1 cellular context compared by ENCODE assay signal in the genomic region with DNA sequence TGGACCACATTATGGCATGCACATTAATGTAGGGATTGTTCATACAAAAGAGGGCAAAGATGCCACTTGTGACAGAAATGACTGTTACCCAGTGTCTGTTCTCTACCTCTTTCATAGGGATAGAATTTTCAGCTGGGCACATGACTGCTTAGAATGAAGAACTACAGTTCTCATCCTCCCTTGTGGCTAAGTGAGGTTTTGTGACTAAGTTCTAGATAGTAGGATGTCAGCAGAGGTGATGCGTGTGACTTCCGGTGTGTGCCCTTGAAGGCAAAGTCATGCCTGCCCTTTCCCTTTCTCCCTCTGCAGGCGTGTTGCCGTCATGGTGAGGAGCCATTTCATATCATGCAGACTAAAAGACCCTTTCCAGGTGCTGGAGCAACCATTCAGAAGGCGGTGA.
TF ChIP-seq lines count a peak whose summit lies in the region.

No MANE protein-coding gene starts in this region.

TF ChIP-seq in IMR-90, 13 proteins besides CTCF, POLR2A, EP300 and RAD21:
- TF ChIP-seq, protein P1, sequence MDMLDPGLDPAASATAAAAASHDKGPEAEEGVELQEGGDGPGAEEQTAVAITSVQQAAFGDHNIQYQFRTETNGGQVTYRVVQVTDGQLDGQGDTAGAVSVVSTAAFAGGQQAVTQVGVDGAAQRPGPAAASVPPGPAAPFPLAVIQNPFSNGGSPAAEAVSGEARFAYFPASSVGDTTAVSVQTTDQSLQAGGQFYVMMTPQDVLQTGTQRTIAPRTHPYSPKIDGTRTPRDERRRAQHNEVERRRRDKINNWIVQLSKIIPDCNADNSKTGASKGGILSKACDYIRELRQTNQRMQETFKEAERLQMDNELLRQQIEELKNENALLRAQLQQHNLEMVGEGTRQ (IDR thresholded peaks at IDR 0.05; ENCODE audit: low read depth, low read length): no peak
- TF ChIP-seq SMC3 (IDR thresholded peaks at IDR 0.05; ENCODE audit: low read depth, low read length): no peak
- TF ChIP-seq MXI1 (IDR thresholded peaks at IDR 0.05; ENCODE audit: borderline replicate concordance, low read depth, low read length): no peak
- no peak for TF ChIP-seq CEBPB (IDR thresholded peaks at IDR 0.05; ENCODE audit: low read depth, low read length)
- TF ChIP-seq NFE2L2 (IDR thresholded peaks at IDR 0.05; ENCODE audit: low read depth, low read length): no peak
- TF ChIP-seq RFX5 (IDR thresholded peaks at IDR 0.05; ENCODE audit: low read depth, low read length): no peak
- no peak for TF ChIP-seq MAZ (IDR thresholded peaks at IDR 0.05; ENCODE audit: borderline replicate concordance, low read depth, low read length)
- TF ChIP-seq BHLHE40 (IDR thresholded peaks at IDR 0.05; ENCODE audit: low read depth, low read length): no peak
- no peak for TF ChIP-seq FOS (IDR thresholded peaks at IDR 0.05; ENCODE audit: low read depth, low read length)
- TF ChIP-seq, protein P2, sequence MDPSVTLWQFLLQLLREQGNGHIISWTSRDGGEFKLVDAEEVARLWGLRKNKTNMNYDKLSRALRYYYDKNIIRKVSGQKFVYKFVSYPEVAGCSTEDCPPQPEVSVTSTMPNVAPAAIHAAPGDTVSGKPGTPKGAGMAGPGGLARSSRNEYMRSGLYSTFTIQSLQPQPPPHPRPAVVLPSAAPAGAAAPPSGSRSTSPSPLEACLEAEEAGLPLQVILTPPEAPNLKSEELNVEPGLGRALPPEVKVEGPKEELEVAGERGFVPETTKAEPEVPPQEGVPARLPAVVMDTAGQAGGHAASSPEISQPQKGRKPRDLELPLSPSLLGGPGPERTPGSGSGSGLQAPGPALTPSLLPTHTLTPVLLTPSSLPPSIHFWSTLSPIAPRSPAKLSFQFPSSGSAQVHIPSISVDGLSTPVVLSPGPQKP (IDR thresholded peaks at IDR 0.05; ENCODE audit: borderline replicate concordance, low read depth, low read length): no peak
- TF ChIP-seq MAFK (IDR thresholded peaks at IDR 0.05; ENCODE audit: low read depth, low read length): no peak
- no peak for TF ChIP-seq RCOR1 (IDR thresholded peaks at IDR 0.05; ENCODE audit: insufficient replicate concordance, low read length)
- no peak for TF ChIP-seq CHD1 (IDR thresholded peaks at IDR 0.05; ENCODE audit: low read depth, low read length)
